ENCODE assay signal across 8 cellular contexts in the genomic region with DNA sequence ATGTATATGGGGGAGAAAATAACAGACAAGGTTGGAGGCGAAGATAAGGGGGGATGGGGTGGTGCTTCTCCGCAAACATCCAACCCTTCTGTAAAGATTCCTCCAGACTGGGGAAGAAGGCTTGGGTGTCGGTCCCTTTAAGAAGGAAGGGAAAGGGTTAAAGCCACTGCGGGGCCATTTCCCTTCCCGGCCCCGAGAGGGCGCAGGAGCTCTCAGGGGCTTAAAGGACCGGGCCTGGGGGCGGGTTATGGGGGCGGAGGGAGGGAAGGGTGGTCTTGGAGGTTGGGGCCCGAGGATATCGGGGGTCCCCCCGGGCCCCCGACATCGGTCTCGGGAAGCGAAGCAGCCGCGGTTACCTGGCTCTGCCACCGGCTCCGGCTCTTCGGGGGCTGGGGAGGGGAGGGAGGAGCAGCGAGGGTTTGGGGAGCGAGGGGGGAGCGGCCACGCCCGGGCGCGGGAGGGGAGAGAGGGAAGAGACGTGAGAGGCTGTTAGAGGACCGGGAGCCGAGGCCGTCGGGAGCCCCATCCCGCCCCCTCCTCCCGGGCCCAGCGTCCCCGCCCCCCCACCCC. TPM values are rescaled to one million over a fixed set of nuclear protein-coding genes. Genes with fewer than 3 reads are reported as not detected.
DNase-seq lines count a peak whose midpoint lies in the region; ATAC-seq and TF ChIP-seq lines count a peak whose summit lies in the region.

No MANE protein-coding gene starts in this region.

- no peak overlapping the region for H3K27ac Mint-ChIP-seq in neural progenitor cell
- no peak overlapping the region for H3K27ac Mint-ChIP-seq in activated T-helper 17 cell treated with anti-CD3 and anti-CD28 coated beads, Interleukin-2, amount 50 U/mL, for 72 hours

- no peak overlapping the region for H3K4me3 Mint-ChIP-seq in neural progenitor cell
- no peak overlapping the region for H3K4me3 Mint-ChIP-seq in activated T-helper 17 cell treated with anti-CD3 and anti-CD28 coated beads, Interleukin-2, amount 50 U/mL, for 72 hours

- no peak for ATAC-seq in activated T-helper 17 cell treated with anti-CD3 and anti-CD28 coated beads, Interleukin-2, amount 50 U/mL, for 72 hours (replicated peaks)

- peak overlapping the region; percentile 73 for H2AFZ ChIP-seq in neural progenitor cell (replicated peaks)

- H3K4me1 ChIP-seq in neural progenitor cell (peaks cover 23% of the 10 kb centered on the region), adrenal gland (replicated peaks in 1 of 2) (peaks cover 0 to 7% of the 10 kb centered on the region in 2 donors), ascending aorta (peaks cover 0 to 4% of the 10 kb centered on the region in 2 donors)

- intact Hi-C loops in adrenal gland (cut with DNase I): loop anchor here in 1 of 2 donors (10.0 kb wide), 2 partner anchors 269 to 359 kb away; no protein-coding TSS in a partner anchor
- intact Hi-C loops in ascending aorta (cut with DNase I): no loop called here

- peaks cover 50% of the 10 kb centered on the region for H3K27me3 Mint-ChIP-seq in neural progenitor cell (ENCODE audit: insufficient read depth, low read depth)
- peaks cover 40% of the 10 kb centered on the region for H3K27me3 Mint-ChIP-seq in activated T-helper 17 cell treated with anti-CD3 and anti-CD28 coated beads, Interleukin-2, amount 50 U/mL, for 72 hours

- peak overlapping the region; percentile 57 for H3K4me3 ChIP-seq in neural progenitor cell
- H3K4me3 ChIP-seq in adrenal gland: no peak overlapping the region
- no peak overlapping the region for H3K4me3 ChIP-seq in ascending aorta

- no peaks in the 10 kb centered on the region for H4K20me1 ChIP-seq in neural progenitor cell (ENCODE audit: low read depth)

- 1 to 3% (median 2%) methylated on average over 11 to 30 of the region's 38 CpGs for WGBS in adrenal gland, 4 donors

- H3K36me3 Mint-ChIP-seq in neural progenitor cell: no peaks in the 10 kb centered on the region
- H3K36me3 Mint-ChIP-seq in activated T-helper 17 cell treated with anti-CD3 and anti-CD28 coated beads, Interleukin-2, amount 50 U/mL, for 72 hours (ENCODE audit: low read depth): no peaks in the 10 kb centered on the region

- peak overlapping the region; percentile 71 for H3K4me2 ChIP-seq in neural progenitor cell

- H3K9me3 Mint-ChIP-seq in neural progenitor cell: no peaks in the 10 kb centered on the region
- H3K9me3 Mint-ChIP-seq in activated T-helper 17 cell treated with anti-CD3 and anti-CD28 coated beads, Interleukin-2, amount 50 U/mL, for 72 hours: no peaks in the 10 kb centered on the region

- H3K4me1 Mint-ChIP-seq in neural progenitor cell: peaks cover 20% of the 10 kb centered on the region
- no peaks in the 10 kb centered on the region for H3K4me1 Mint-ChIP-seq in activated T-helper 17 cell treated with anti-CD3 and anti-CD28 coated beads, Interleukin-2, amount 50 U/mL, for 72 hours

- H3K27me3 ChIP-seq in neural progenitor cell: no peaks in the 10 kb centered on the region
- peaks cover 41% of the 10 kb centered on the region for H3K27me3 ChIP-seq in adrenal gland
- peaks cover 17% of the 10 kb centered on the region for H3K27me3 ChIP-seq in ascending aorta

- H3K9me3 ChIP-seq in neural progenitor cell (ENCODE audit: low read depth) (no peaks in the 10 kb centered on the region), adrenal gland (replicated peaks in 1 of 3) (no peaks in the 10 kb centered on the region), ascending aorta (no peaks in the 10 kb centered on the region)

- H3K79me2 ChIP-seq in neural progenitor cell (ENCODE audit: low read depth): no peaks in the 10 kb centered on the region

- TF ChIP-seq POLR2A in adrenal gland (IDR thresholded peaks at IDR 0.05): no peak

- no peak overlapping the region for H3K9ac ChIP-seq in neural progenitor cell

- DNase-seq in AG20443 (ENCODE audit: low spot score) (peak; percentile 56), NCI-H345 treated with DMSO at 0.1 percent for 48 hours (lab: John Stamatoyannopoulos, UW; ENCODE audit: unreplicated experiment) (peak; percentile 1), T47D (ENCODE audit: low read depth in 1 of 2, low spot score in 1 of 2) (peak; percentile 43 to 92), neural progenitor cell (ENCODE audit: low spot score) (peak; percentile 75), adrenal gland (no peak), ascending aorta (ENCODE audit: low spot score in 2 of 2) (no peak)

- H3K27ac ChIP-seq in neural progenitor cell (no peak overlapping the region), adrenal gland (no peak overlapping the region), ascending aorta (no peak overlapping the region)

- H3F3A ChIP-seq in neural progenitor cell (ENCODE audit: low read depth): peaks cover 46% of the 10 kb centered on the region

- in situ Hi-C loops in T47D (cut with HindIII; ENCODE audit: low pct_unique_long_range_greater_than_20kb, low sequenced_read_pairs): no loop called here

- no peaks in the 10 kb centered on the region for H3K36me3 ChIP-seq in neural progenitor cell
- no peaks in the 10 kb centered on the region for H3K36me3 ChIP-seq in adrenal gland (replicated peaks in 1 of 2)
- no peaks in the 10 kb centered on the region for H3K36me3 ChIP-seq in ascending aorta

- peak; percentile 70 for TF ChIP-seq CTCF in GM12874 (IDR thresholded peaks at IDR 0.05; ENCODE audit: insufficient read depth, low read depth, low read length)
- peak; percentile 82 for TF ChIP-seq CTCF in neural progenitor cell (IDR thresholded peaks at IDR 0.05)
- TF ChIP-seq CTCF in adrenal gland (IDR thresholded peaks at IDR 0.05): peak in 1 of 6 experiments; percentile 8
- peak in 1 of 3 experiments; percentile 11 for TF ChIP-seq CTCF in ascending aorta (IDR thresholded peaks at IDR 0.05)

RNA-seq across cellular contexts. Expression of a gene that starts 2.8 kb away (rescaled TPM):
- 74.1 and 121 TPM in 2 replicates for total RNA-seq in neural progenitor cell (ENCODE audit: low replicate concordance)
- total RNA-seq in adrenal gland: 10 to 100 TPM in 1 of 8 donors, under 1 TPM in 4, not detected in 3; 0.36 to 11.1 (median 0.84) TPM
- 1 to 10 TPM in 1 of 3 donors, under 1 TPM in 1, not detected in 1; 0.48 to 2.5 TPM for polyA plus RNA-seq in adrenal gland
- total RNA-seq in ascending aorta: not detected
- not detected for total RNA-seq in activated T-helper 17 cell treated with anti-CD3 and anti-CD28 coated beads, Interleukin-2, amount 50 U/mL, for 72 hours

RNA-seq across cellular contexts. Expression of a gene that starts 11.4 kb away (rescaled TPM):
- total RNA-seq in neural progenitor cell (ENCODE audit: low replicate concordance) (22.2 and 41.0 TPM in 2 replicates), adrenal gland (10 to 100 TPM in 1 of 8 donors, 1 to 10 TPM in 1, not detected in 6; 9.7 to 20.5 TPM), ascending aorta (not detected)
- 10 to 100 TPM in 2 of 3 donors, under 1 TPM in 1; 0.51 to 25.3 (median 24.4) TPM for polyA plus RNA-seq in adrenal gland
- total RNA-seq in activated T-helper 17 cell treated with anti-CD3 and anti-CD28 coated beads, Interleukin-2, amount 50 U/mL, for 72 hours: not detected

RNA-seq across cellular contexts. Expression of a gene that starts 20.2 kb away (rescaled TPM):
- 9.1 and 12.0 TPM in 2 replicates for total RNA-seq in neural progenitor cell (ENCODE audit: low replicate concordance)
- total RNA-seq in adrenal gland: 1 to 10 TPM; 2.1 to 5.8 (median 3.6) TPM
- 1 to 10 TPM; 2.1 to 4.5 (median 3.9) TPM for polyA plus RNA-seq in adrenal gland
- not detected for total RNA-seq in ascending aorta
- under 1 TPM in 1 of 2 donors, not detected in 1; 0.35 TPM for total RNA-seq in activated T-helper 17 cell treated with anti-CD3 and anti-CD28 coated beads, Interleukin-2, amount 50 U/mL, for 72 hours

RNA-seq across cellular contexts. Expression of a gene that starts 28.7 kb away (rescaled TPM):
- total RNA-seq in neural progenitor cell (ENCODE audit: low replicate concordance) (21.8 and 62.7 TPM in 2 replicates), adrenal gland (100 to 1,000 TPM in 1 of 8 donors, 10 to 100 TPM in 7; 52.3 to 113 (median 76.2) TPM), ascending aorta (219 TPM)
- 100 to 1,000 TPM in 2 of 3 donors, 10 to 100 TPM in 1; 22.1 to 251 (median 220) TPM for polyA plus RNA-seq in adrenal gland
- total RNA-seq in activated T-helper 17 cell treated with anti-CD3 and anti-CD28 coated beads, Interleukin-2, amount 50 U/mL, for 72 hours: 10 to 100 TPM; 74.5 to 94.8 TPM

RNA-seq across cellular contexts. Expression of a gene that starts 33.9 kb away (rescaled TPM):
- total RNA-seq in neural progenitor cell (ENCODE audit: low replicate concordance) (0.22 TPM in 1 of 2 replicates, not detected in the other), adrenal gland (10 to 100 TPM in 2 of 8 donors, 1 to 10 TPM in 2, under 1 TPM in 1, not detected in 3; 0.07 to 12.1 (median 5.9) TPM), ascending aorta (not detected)
- 10 to 100 TPM; 19.5 to 52.0 (median 22.1) TPM for polyA plus RNA-seq in adrenal gland
- total RNA-seq in activated T-helper 17 cell treated with anti-CD3 and anti-CD28 coated beads, Interleukin-2, amount 50 U/mL, for 72 hours: not detected

Comparison
In these comparisons a context has a peak if more than half of its experiments do, and no peak if none do; other contexts are left out.
1. DNase-seq: peak in AG20443 (single experiment), NCI-H345 treated with DMSO at 0.1 percent for 48 hours (single experiment), T47D (2 of 2) and neural progenitor cell (single experiment); none in adrenal gland (0 of 7) and ascending aorta (0 of 2).